17 cellular contexts compared by ENCODE assay signal in genomic region chr7:129652914-129653313, GRCh38. TPM values are rescaled to one million over a fixed set of nuclear protein-coding genes. Genes with fewer than 3 reads are reported as not detected.
DNase-seq lines count a peak whose midpoint lies in the region; ATAC-seq and TF ChIP-seq lines count a peak whose summit lies in the region.
"Had no signal": no experiment of that assay in that cellular context is flagged by ENCODE, and none has a peak within 500 bp of the region (broad histone marks: within the 10 kb centered on the region; RNA-seq: fewer than 3 reads in every experiment).

No MANE protein-coding gene starts in this region.

- H3K27ac ChIP-seq in OCI-LY3 (ENCODE audit: low read length) = peak overlapping the region; percentile 70
- H3K27ac ChIP-seq in CD4-positive, alpha-beta memory T cell (ENCODE audit: low read depth, low read length) = no peak overlapping the region
- H3K27ac ChIP-seq in endodermal cell (ENCODE audit: low read depth, low read length) = no peak overlapping the region
- H3K27ac ChIP-seq in neuronal stem cell (replicated peaks; ENCODE audit: low read length) = no peak overlapping the region
- H3K27ac ChIP-seq: heart left ventricle, right lobe of liver, thyroid gland had no signal

- DNase-seq in NCI-H187 treated with DMSO at 0.1 percent for 48 hours (lab: John Stamatoyannopoulos, UW) = no peak
- DNase-seq in CD4-positive, alpha-beta memory T cell = no peak
- no peak for DNase-seq in endodermal cell
- DNase-seq in neuronal stem cell (ENCODE audit: low spot score) = no peak
- DNase-seq: DMS153, heart left ventricle, mesendoderm, NCI-H2029, NCI-H526, right lobe of liver, thyroid gland had no signal

- H2BK120ac ChIP-seq in neuronal stem cell (ENCODE audit: low read depth, low read length) = no peak overlapping the region

- H3K27me3 Mint-ChIP-seq in CD4-positive, alpha-beta memory T cell = no peaks in the 10 kb centered on the region
- no peaks in the 10 kb centered on the region for H3K27me3 Mint-ChIP-seq in endodermal cell (ENCODE audit: insufficient read depth)
- H3K27me3 Mint-ChIP-seq: B cell had no signal

- TF ChIP-seq CTCF in OCI-LY3 (IDR thresholded peaks at IDR 0.05; ENCODE audit: low read depth, low read length) (no peak), endodermal cell (conservative IDR thresholded peaks at IDR 0.05) (no peak)

- intact Hi-C loops in CD4-positive, alpha-beta memory T cell (cut with micrococcal nuclease) = no loop called here

- H3K4me1 ChIP-seq in OCI-LY3 (ENCODE audit: low read length) = peaks cover 51% of the 10 kb centered on the region
- no peaks in the 10 kb centered on the region for H3K4me1 ChIP-seq in CD4-positive, alpha-beta memory T cell (ENCODE audit: insufficient read depth, low read length)
- H3K4me1 ChIP-seq in endodermal cell (ENCODE audit: control insufficient read depth, insufficient read depth, low read length) = no peaks in the 10 kb centered on the region
- H3K4me1 ChIP-seq in neuronal stem cell (ENCODE audit: control insufficient read depth in 2 of 2, insufficient read depth in 1 of 2, low read depth in 1 of 2, low read length in 2 of 2) = peaks cover 0 to 5% of the 10 kb centered on the region in 2 donors
- H3K4me1 ChIP-seq: right lobe of liver, thyroid gland had no signal

- H2BK5ac ChIP-seq in neuronal stem cell (ENCODE audit: low read length) = no peak overlapping the region

- H3K23ac ChIP-seq in neuronal stem cell (ENCODE audit: low read depth, low read length, poor library complexity) = no peak overlapping the region

- POLR2A ChIA-PET in CD4-positive, alpha-beta memory T cell (lab: Charles Lee; ENCODE audit: partially characterized antibody) = no interaction called here

- H3K36me3 ChIP-seq in OCI-LY3 (replicated peaks; ENCODE audit: low read depth, low read length) (peaks cover 19% of the 10 kb centered on the region), endodermal cell (ENCODE audit: control insufficient read depth, insufficient read depth, low read length) (peaks cover 27% of the 10 kb centered on the region), neuronal stem cell (replicated peaks in 1 of 2; ENCODE audit: control insufficient read depth in 2 of 2, insufficient read depth in 2 of 2, low read length in 2 of 2) (peaks cover 5 to 12% of the 10 kb centered on the region in 2 donors)
- H3K36me3 ChIP-seq in CD4-positive, alpha-beta memory T cell (ENCODE audit: insufficient read depth, low read length) = peaks cover 9% of the 10 kb centered on the region

- H3K4me2 ChIP-seq in OCI-LY3 (ENCODE audit: low read length) = peak overlapping the region; percentile 48
- no peak overlapping the region for H3K4me2 ChIP-seq in neuronal stem cell (ENCODE audit: insufficient read depth, low read length, poor library complexity, severe bottlenecking)

- H3K9ac ChIP-seq in OCI-LY3 (ENCODE audit: low read length) = no peak overlapping the region; the same call in 1 of the 2 replicates
- no peak overlapping the region for H3K9ac ChIP-seq in endodermal cell (ENCODE audit: extremely low read depth, low read length, poor library complexity, severe bottlenecking)
- H3K9ac ChIP-seq in neuronal stem cell (ENCODE audit: low read depth, low read length, poor library complexity) = no peak overlapping the region

- 0 out of 2 replicates have a peak overlapping the region, but pooled peaks have one; percentile 7 for H3K4me3 ChIP-seq in OCI-LY3 (ENCODE audit: low read length)
- H3K4me3 ChIP-seq in CD4-positive, alpha-beta memory T cell (ENCODE audit: low read length in 2 of 2) = no peak overlapping the region
- no peak overlapping the region for H3K4me3 ChIP-seq in endodermal cell (ENCODE audit: low read length)
- no peak overlapping the region for H3K4me3 ChIP-seq in neuronal stem cell (ENCODE audit: low read length in 2 of 2)
- H3K4me3 ChIP-seq: heart left ventricle, right lobe of liver, thyroid gland had no signal

- peaks cover 22% of the 10 kb centered on the region for H3K79me2 ChIP-seq in OCI-LY3 (ENCODE audit: low read length)

- H3K4me1 Mint-ChIP-seq in CD4-positive, alpha-beta memory T cell = peaks cover 27 to 38% (median 33%) of the 10 kb centered on the region in 4 donors
- peaks cover 3% of the 10 kb centered on the region for H3K4me1 Mint-ChIP-seq in endodermal cell

- no peak overlapping the region for H2BK12ac ChIP-seq in neuronal stem cell (ENCODE audit: low read length)

- H3K27ac Mint-ChIP-seq in CD4-positive, alpha-beta memory T cell = no peak overlapping the region
- H3K27ac Mint-ChIP-seq in endodermal cell = no peak overlapping the region
- H3K27ac Mint-ChIP-seq: B cell had no signal

- H4K20me1 ChIP-seq in OCI-LY3 (ENCODE audit: insufficient read depth, low read length) = no peaks in the 10 kb centered on the region

- no peak overlapping the region for H2AFZ ChIP-seq in OCI-LY3 (ENCODE audit: low read depth, low read length)
- H2AFZ ChIP-seq in neuronal stem cell (ENCODE audit: low read length) = no peak overlapping the region

- ATAC-seq in GM18502 (IDR thresholded peaks at IDR 0.05; ENCODE audit: poor library complexity, unreplicated experiment) = peak; percentile 76
- peak; percentile 59 for ATAC-seq in GM18909 (IDR thresholded peaks at IDR 0.05; ENCODE audit: poor library complexity, unreplicated experiment)
- peak; percentile 74 for ATAC-seq in HG02852 (IDR thresholded peaks at IDR 0.05; ENCODE audit: unreplicated experiment)
- ATAC-seq: heart left ventricle, Panc1, right lobe of liver had no signal

- H2BK15ac ChIP-seq in neuronal stem cell (ENCODE audit: low read length) = no peak overlapping the region

- H2AK5ac ChIP-seq in neuronal stem cell (ENCODE audit: low read depth, low read length) = no peak overlapping the region

- CTCF ChIA-PET in CD4-positive, alpha-beta memory T cell (lab: Charles Lee; ENCODE audit: partially characterized antibody) = interaction anchor here (1.4 kb wide), 1 partner anchor 285 kb away, joined by 3 read pairs; no protein-coding TSS in a partner anchor

- H4K91ac ChIP-seq in neuronal stem cell (ENCODE audit: low read depth, low read length, poor library complexity) = no peak overlapping the region

- peaks cover 22 to 24% of the 10 kb centered on the region in 2 donors for H3K36me3 Mint-ChIP-seq in CD4-positive, alpha-beta memory T cell
- peaks cover 33% of the 10 kb centered on the region for H3K36me3 Mint-ChIP-seq in endodermal cell (ENCODE audit: low read depth)

- no peak overlapping the region for H3K14ac ChIP-seq in neuronal stem cell (ENCODE audit: low read length)

- H3K9me3 Mint-ChIP-seq in CD4-positive, alpha-beta memory T cell = no peaks in the 10 kb centered on the region
- peaks cover 8% of the 10 kb centered on the region for H3K9me3 Mint-ChIP-seq in endodermal cell

- no peaks in the 10 kb centered on the region for H3K9me3 ChIP-seq in OCI-LY3 (ENCODE audit: insufficient read depth, low read length)
- no peaks in the 10 kb centered on the region for H3K9me3 ChIP-seq in CD4-positive, alpha-beta memory T cell (ENCODE audit: control insufficient read depth in 1 of 2, low read length in 2 of 2)
- peaks cover 18% of the 10 kb centered on the region for H3K9me3 ChIP-seq in endodermal cell (ENCODE audit: control insufficient read depth, low read length)
- H3K9me3 ChIP-seq in neuronal stem cell (replicated peaks in 1 of 2; ENCODE audit: control insufficient read depth in 2 of 2, insufficient read depth in 1 of 2, low read depth in 1 of 2, low read length in 2 of 2) = peaks cover 0 to 17% of the 10 kb centered on the region in 2 donors
- H3K9me3 ChIP-seq: heart left ventricle, right lobe of liver, thyroid gland had no signal

- no peak overlapping the region for H4K8ac ChIP-seq in neuronal stem cell (ENCODE audit: low read depth, low read length)

- H3K27me3 ChIP-seq in OCI-LY3 (ENCODE audit: low read depth, low read length) (no peaks in the 10 kb centered on the region), endodermal cell (ENCODE audit: control insufficient read depth, insufficient read depth, low read length, poor library complexity, severe bottlenecking) (no peaks in the 10 kb centered on the region), neuronal stem cell (ENCODE audit: control insufficient read depth in 3 of 3, insufficient read depth in 3 of 3, low read depth in 1 of 3, low read length in 3 of 3) (no peaks in the 10 kb centered on the region)
- no peaks in the 10 kb centered on the region for H3K27me3 ChIP-seq in CD4-positive, alpha-beta memory T cell (ENCODE audit: insufficient read depth, low read length)
- H3K27me3 ChIP-seq: heart left ventricle, right lobe of liver, thyroid gland had no signal

- 100% methylated on average over 1 of the region's 1 CpG for WGBS in endodermal cell (ENCODE audit: insufficient coverage in 1 of 2, insufficient read length in 1 of 2), 2 experiments
- no CpG with 5 or more reads among the region's 1 CpG for WGBS in neuronal stem cell (ENCODE audit: extremely low coverage in 2 of 2, insufficient read length in 2 of 2, insufficient replicate concordance in 1 of 2), 2 donors

- H3K79me1 ChIP-seq in neuronal stem cell (ENCODE audit: low read depth, low read length) = peaks cover 1% of the 10 kb centered on the region

- H3K18ac ChIP-seq in neuronal stem cell (ENCODE audit: low read length) = no peak overlapping the region

- no peak overlapping the region for H3K4ac ChIP-seq in neuronal stem cell (ENCODE audit: low read length)

- H3K4me3 Mint-ChIP-seq in CD4-positive, alpha-beta memory T cell = no peak overlapping the region
- no peak overlapping the region for H3K4me3 Mint-ChIP-seq in endodermal cell
- H3K4me3 Mint-ChIP-seq: B cell had no signal

RNA-seq across cellular contexts. Expression of gene NRF1, which starts 41.4 kb away (rescaled TPM):
- total RNA-seq in CD4-positive, alpha-beta memory T cell = 10 to 100 TPM; 38.1 to 40.0 TPM
- 10 to 100 TPM; 22.8 to 23.4 TPM for polyA plus RNA-seq in CD4-positive, alpha-beta memory T cell
- 10 to 100 TPM; 22.9 to 26.4 TPM for total RNA-seq in endodermal cell
- 19.4 TPM for polyA plus RNA-seq in endodermal cell (2013, experiment 1 of 2)
- polyA plus RNA-seq in endodermal cell (2013, experiment 2 of 2) = 18.7 TPM
- 14.3 TPM for polyA plus RNA-seq in neuronal stem cell (2013, experiment 1 of 2)
- 14.5 TPM for polyA plus RNA-seq in neuronal stem cell (2013, experiment 2 of 2)
